ENCODE assay signal across 22 cellular contexts in the genomic region with DNA sequence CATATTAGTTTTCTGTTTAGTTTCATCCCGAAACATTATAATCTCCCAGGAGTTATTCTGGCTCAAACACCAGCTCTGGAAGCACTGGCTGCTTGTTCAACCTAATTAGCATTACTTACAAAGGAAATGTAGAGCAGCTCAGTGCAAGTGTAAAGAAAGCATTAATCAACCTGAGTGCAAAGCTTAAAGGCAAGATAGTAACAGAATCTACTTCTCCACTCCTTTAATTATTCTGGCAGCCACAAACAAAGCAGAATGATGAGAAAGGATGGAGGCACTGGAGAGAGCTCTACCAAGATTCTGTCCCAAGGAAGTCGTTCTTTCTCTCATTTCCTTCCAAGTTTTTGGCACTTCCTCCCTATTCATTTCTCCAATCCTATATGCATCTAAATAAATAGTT.
"Had no signal": no experiment of that assay in that cellular context is flagged by ENCODE, and none has a peak within 500 bp of the region (broad histone marks: within the 10 kb centered on the region; RNA-seq: fewer than 3 reads in every experiment).

No MANE protein-coding gene starts in this region.

- H3K36me3 Mint-ChIP-seq: activated naive CD4-positive, alpha-beta T cell treated with anti-CD3 and anti-CD28 coated beads, Interleukin-2, amount 50 U/mL, for 72 hours; mesothelial cell of epicardium; naive thymus-derived CD8-positive, alpha-beta T cell had no signal

- H3K36me3 ChIP-seq: left ventricle myocardium inferior, right lobe of liver, thyroid gland had no signal

- H3K27me3 ChIP-seq: foreskin keratinocyte, right lobe of liver, thyroid gland had no signal

- DNase-seq: activated CD4-positive, alpha-beta T cell treated with anti-CD3 and anti-CD28 coated beads, Interleukin-2, amount 10 ng/mL, durations not matched to agents 7 days and 5 days; activated CD8-positive, alpha-beta T cell treated with anti-CD3 and anti-CD28 coated beads for 36 hours; activated gamma-delta T cell treated with Interleukin-2 at 50 U/mL for 16 hours; activated T-cell treated with anti-CD3 and anti-CD28 coated beads, Interleukin-2, amount 50 U/mL, for 1 hour; aorta; central memory CD4-positive, alpha-beta T cell; dermis blood vessel endothelial cell; effector CD8-positive, alpha-beta T cell; foreskin keratinocyte; kidney glomerular epithelial cell; left ventricle myocardium inferior; naive thymus-derived CD8-positive, alpha-beta T cell; right lobe of liver; stimulated activated CD4-positive, alpha-beta T cell treated with anti-CD3 and anti-CD28 coated beads, Interleukin-1b, Interleukin-23, amount 100 ng/mL, for 48 hours; substantia nigra; T-helper 17 cell; thyroid gland had no signal

- H3K4me3 Mint-ChIP-seq: activated CD4-positive, alpha-beta T cell treated with anti-CD3 and anti-CD28 coated beads, Interleukin-2, amount 10 ng/mL, durations not matched to agents 7 days and 5 days; activated CD8-positive, alpha-beta T cell treated with anti-CD3 and anti-CD28 coated beads for 36 hours; mesothelial cell of epicardium; naive thymus-derived CD8-positive, alpha-beta T cell; stimulated activated naive CD8-positive, alpha-beta T cell treated with anti-CD3 and anti-CD28 coated beads, Interleukin-15, Interleukin-2, amounts not matched to agents 100 ng/mL and 50 ng/mL, for 24 hours; T-helper 17 cell had no signal

- H2AFZ ChIP-seq: parathyroid adenoma had no signal

- H3K27me3 Mint-ChIP-seq: activated CD4-positive, alpha-beta T cell treated with anti-CD3 and anti-CD28 coated beads, Interleukin-2, amount 10 ng/mL, durations not matched to agents 7 days and 5 days; activated CD8-positive, alpha-beta T cell treated with anti-CD3 and anti-CD28 coated beads for 36 hours; naive thymus-derived CD8-positive, alpha-beta T cell; stimulated activated naive CD8-positive, alpha-beta T cell treated with anti-CD3 and anti-CD28 coated beads, Interleukin-15, Interleukin-2, amounts not matched to agents 100 ng/mL and 50 ng/mL, for 24 hours; T-helper 17 cell had no signal

- H3K9me3 ChIP-seq: left ventricle myocardium inferior, right lobe of liver, thyroid gland had no signal

- H3K4me1 Mint-ChIP-seq: activated CD4-positive, alpha-beta T cell treated with anti-CD3 and anti-CD28 coated beads, Interleukin-2, amount 10 ng/mL, durations not matched to agents 7 days and 5 days; naive thymus-derived CD8-positive, alpha-beta T cell; T-helper 17 cell had no signal

- H3K27ac Mint-ChIP-seq: activated CD4-positive, alpha-beta T cell treated with anti-CD3 and anti-CD28 coated beads, Interleukin-2, amount 10 ng/mL, durations not matched to agents 7 days and 5 days; activated CD8-positive, alpha-beta T cell treated with anti-CD3 and anti-CD28 coated beads for 36 hours; activated naive CD4-positive, alpha-beta T cell treated with anti-CD3 and anti-CD28 coated beads, Interleukin-2, amount 50 U/mL, for 72 hours; mesothelial cell of epicardium; naive thymus-derived CD8-positive, alpha-beta T cell; stimulated activated naive CD8-positive, alpha-beta T cell treated with anti-CD3 and anti-CD28 coated beads, Interleukin-15, Interleukin-2, amounts not matched to agents 100 ng/mL and 50 ng/mL, for 24 hours; T-helper 17 cell had no signal

- H3K9me3 Mint-ChIP-seq: mesothelial cell of epicardium had no signal

- H3K4me3 ChIP-seq: left ventricle myocardium inferior, right lobe of liver, skin epidermis, thyroid gland had no signal

- H3K27ac ChIP-seq: foreskin keratinocyte, left ventricle myocardium inferior, parathyroid adenoma, right lobe of liver, skin epidermis, thyroid gland had no signal

- H3K4me1 ChIP-seq: foreskin keratinocyte, left ventricle myocardium inferior, parathyroid adenoma, right lobe of liver, thyroid gland had no signal

- H3K9ac ChIP-seq: parathyroid adenoma had no signal
